Comparison of ENCODE assay signal across 11 cellular contexts in genomic region chr3:57158813-57159678, GRCh38. TPM values are rescaled to one million over a fixed set of nuclear protein-coding genes. Genes with fewer than 3 reads are reported as not detected.
DNase-seq lines count a peak whose midpoint lies in the region; ATAC-seq lines count a peak whose summit lies in the region.
"Had no signal": no experiment of that assay in that cellular context is flagged by ENCODE, and none has a peak within 500 bp of the region (broad histone marks: within the 10 kb centered on the region; RNA-seq: fewer than 3 reads in every experiment).

No MANE protein-coding gene starts in this region.

- no peaks in the 10 kb centered on the region for H3K36me3 Mint-ChIP-seq in T-cell

- peaks cover 14 to 25% (median 14%) of the 10 kb centered on the region in 3 donors for H3K4me1 Mint-ChIP-seq in T-cell

- H3K4me3 Mint-ChIP-seq in T-cell, result peak overlapping the region in 1 of 3 donors; percentile 19

- CTCF ChIA-PET in T-cell (lab: Charles Lee), result interaction anchor here in 1 of 2 donors (1.0 kb wide), 1 partner anchor 51 kb away, joined by 3 read pairs; no protein-coding TSS in a partner anchor

- ATAC-seq in T-cell (replicated peaks in 1 of 4), result peak in 3 of 4 experiments; percentile 32 to 48 (median 38)
- no peak for ATAC-seq in GM21360 (IDR thresholded peaks at IDR 0.05; ENCODE audit: unreplicated experiment)
- ATAC-seq: psoas muscle had no signal

- POLR2A ChIA-PET in T-cell (lab: Charles Lee), result interaction anchor here in 1 of 2 donors (0.7 kb wide), 1 partner anchor 49 kb away, joined by 6 read pairs; no protein-coding TSS in a partner anchor

- no peaks in the 10 kb centered on the region for H3K9me3 Mint-ChIP-seq in T-cell

- H3K27ac Mint-ChIP-seq in T-cell, result no peak overlapping the region

- H3K27me3 Mint-ChIP-seq in T-cell, result peaks cover 45 to 50% of the 10 kb centered on the region in 2 donors

- DNase-seq in AML-193 (lab: John Stamatoyannopoulos, UW) (peak; percentile 60 to 63), HK-2 (ENCODE audit: unreplicated experiment) (peak; percentile 7), T-cell (peak in 1 of 34 experiments; percentile 6), kidney tubule cell (ENCODE audit: low spot score) (peak; percentile 42), retina (no peak), NCI-H1436 (lab: John Stamatoyannopoulos, UW) (no peak)
- DNase-seq in stimulated activated CD4-positive, alpha-beta T cell treated with anti-CD3 and anti-CD28 coated beads, Interleukin-2, amount 100 ng/mL, for 24 hours, result no peak
- DNase-seq: NCI-H1930, psoas muscle, T-helper 9 cell had no signal

RNA-seq across cellular contexts. Expression of gene IL17RD, which starts 6.1 kb away (rescaled TPM):
- total RNA-seq in T-cell, result under 1 TPM in 4 of 5 donors, not detected in 1; 0.05 to 0.38 (median 0.10) TPM

RNA-seq across cellular contexts. Expression of gene HESX1, which starts 40.7 kb away (rescaled TPM):
- under 1 TPM in 1 of 5 donors, not detected in 4; 0.49 TPM for total RNA-seq in T-cell

Comparison
In these comparisons a context has a peak if more than half of its experiments do, and no peak if none do; other contexts are left out.
1. DNase-seq: peak in AML-193 (2 of 2), HK-2 (single experiment) and kidney tubule cell (single experiment); none in stimulated activated CD4-positive, alpha-beta T cell treated with anti-CD3 and anti-CD28 coated beads, Interleukin-2, amount 100 ng/mL, for 24 hours (0 of 2), retina (single experiment) and NCI-H1436 (single experiment).